Comparison of ENCODE assay signal across 22 cellular contexts in the genomic region with DNA sequence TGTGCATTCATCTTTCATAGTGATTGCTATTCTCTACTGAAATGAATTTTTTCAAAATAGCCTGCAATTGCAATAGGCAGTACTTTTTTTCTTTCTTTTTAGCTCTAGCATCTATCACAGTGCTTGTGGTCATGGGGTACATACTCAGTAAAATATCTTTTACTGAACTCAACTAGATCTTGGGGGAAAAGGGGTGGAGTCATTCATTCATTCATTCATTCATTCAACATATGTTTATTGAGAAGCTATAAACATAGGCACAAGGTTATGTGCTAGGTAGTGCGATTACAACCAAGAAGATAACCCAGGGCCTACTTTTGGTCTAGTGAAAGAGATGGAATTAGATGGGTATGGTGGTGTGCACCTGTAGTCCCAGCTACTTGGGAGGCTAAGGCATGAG.
"Had no signal": no experiment of that assay in that cellular context is flagged by ENCODE, and none has a peak within 500 bp of the region (broad histone marks: within the 10 kb centered on the region; RNA-seq: fewer than 3 reads in every experiment).

No MANE protein-coding gene starts in this region.

- H3K27ac Mint-ChIP-seq: immature natural killer cell, naive B cell had no signal

- H3K27ac ChIP-seq: foreskin keratinocyte, hepatocyte, lower lobe of right lung, neutrophil, ovary, prostate gland, upper lobe of right lung had no signal

- H3K36me3 ChIP-seq: lower lobe of right lung, neutrophil, ovary, prostate gland, upper lobe of right lung had no signal

- H3K9me3 ChIP-seq: lower lobe of right lung, neutrophil, ovary, prostate gland, upper lobe of right lung had no signal

- H3K9me3 Mint-ChIP-seq: activated B cell treated with CpG ODN at 0.5 μM for 24 hours; activated CD8-positive, alpha-beta T cell treated with anti-CD3 and anti-CD28 coated beads for 36 hours; immature natural killer cell had no signal

- H3K27me3 Mint-ChIP-seq: activated B cell treated with CpG ODN at 0.5 μM for 24 hours; activated CD4-positive, alpha-beta T cell treated with anti-CD3 and anti-CD28 coated beads for 36 hours had no signal

- H3K4me3 ChIP-seq: hepatocyte, lower lobe of right lung, ovary, prostate gland, upper lobe of right lung had no signal

- H3K4me3 Mint-ChIP-seq: activated B cell treated with CpG ODN at 0.5 μM for 24 hours; activated CD4-positive, alpha-beta T cell treated with anti-CD3 and anti-CD28 coated beads for 36 hours; activated CD8-positive, alpha-beta T cell treated with anti-CD3 and anti-CD28 coated beads for 36 hours; T-helper 17 cell had no signal

- H3K4me1 ChIP-seq: foreskin keratinocyte, prostate gland had no signal

- DNase-seq: activated B cell treated with CpG ODN at 0.5 μM for 24 hours; activated CD4-positive, alpha-beta T cell treated with anti-CD3 and anti-CD28 coated beads for 36 hours; activated CD8-positive, alpha-beta T cell treated with anti-CD3 and anti-CD28 coated beads for 36 hours; activated naive CD4-positive, alpha-beta T cell treated with Interleukin-2 at 50 U/mL for 16 hours; activated T-cell treated with anti-CD3 and anti-CD28 coated beads, Interleukin-2, amount 50 U/mL, for 1 hour; amygdala; dermis blood vessel endothelial cell; effector CD8-positive, alpha-beta T cell; foreskin keratinocyte; glutamatergic neuron; immature natural killer cell; lower lobe of right lung; naive B cell; ovary; stimulated activated CD4-positive, alpha-beta T cell treated with anti-CD3 and anti-CD28 coated beads, Interleukin-4, amount 100 ng/mL, for 24 hours; stimulated activated naive CD8-positive, alpha-beta T cell treated with anti-CD3 and anti-CD28 coated beads, Interleukin-15, Interleukin-2, amounts not matched to agents 100 U/mL and 50 U/mL, for 24 hours; T-helper 17 cell; upper lobe of right lung had no signal

- H3K27me3 ChIP-seq: foreskin keratinocyte, hepatocyte, neutrophil, ovary, upper lobe of right lung had no signal

- ATAC-seq: activated CD4-positive, alpha-beta T cell treated with anti-CD3 and anti-CD28 coated beads for 36 hours; activated CD8-positive, alpha-beta T cell treated with anti-CD3 and anti-CD28 coated beads for 36 hours; foreskin keratinocyte; left lobe of liver; lower lobe of right lung; stimulated activated naive CD8-positive, alpha-beta T cell treated with anti-CD3 and anti-CD28 coated beads, Interleukin-15, Interleukin-2, amounts not matched to agents 100 U/mL and 50 U/mL, for 24 hours; T-helper 17 cell; upper lobe of right lung had no signal
